ENCODE assay signal across 14 cellular contexts in genomic region chr2:10257500-10258147, GRCh38.
"Had no signal": no experiment of that assay in that cellular context is flagged by ENCODE, and none has a peak within 500 bp of the region (broad histone marks: within the 10 kb centered on the region; RNA-seq: fewer than 3 reads in every experiment).

No MANE protein-coding gene starts in this region.

- H3K4me3 ChIP-seq: pancreas, tibial artery, uterus had no signal

- H3K36me3 ChIP-seq: pancreas, tibial artery, uterus had no signal

- H3K27ac Mint-ChIP-seq: activated B cell treated with CpG ODN at 0.5 μM for 24 hours; activated CD8-positive, alpha-beta T cell treated with anti-CD3 and anti-CD28 coated beads, Interleukin-2, amount 10 ng/mL, durations not matched to agents 7 days and 5 days; dendritic cell treated with granulocyte-macrophage colony-stimulating factor and Interleukin-4, amounts not matched to agents 40 ng/mL and 50 ng/mL, for 4 days; stimulated activated naive B cell treated with anti-CD40 and anti-IgM and Interleukin-4, amounts not matched to agents 10 μg/mL and 1 μg/mL and 100 μg/mL, for 72 hours had no signal

- ATAC-seq: activated CD8-positive, alpha-beta T cell treated with anti-CD3 and anti-CD28 coated beads, Interleukin-2, amount 10 ng/mL, durations not matched to agents 7 days and 5 days; pancreas; stimulated activated naive B cell treated with anti-CD40 and anti-IgM and Interleukin-4, amounts not matched to agents 10 μg/mL and 1 μg/mL and 100 μg/mL, for 72 hours had no signal

- H3K4me1 ChIP-seq: pancreas, tibial artery, uterus had no signal

- H3K9me3 ChIP-seq: pancreas, tibial artery, uterus had no signal

- DNase-seq: activated B cell treated with CpG ODN at 0.5 μM for 24 hours; activated CD4-positive, alpha-beta T cell treated with anti-CD3 and anti-CD28 coated beads for 48 hours; activated CD8-positive, alpha-beta T cell treated with anti-CD3 and anti-CD28 coated beads, Interleukin-2, amount 10 ng/mL, durations not matched to agents 7 days and 5 days; anterior cingulate cortex; cerebellar nuclear complex; effector memory CD4-positive, alpha-beta T cell; foreskin melanocyte; stimulated activated CD4-positive, alpha-beta T cell treated with anti-CD3 and anti-CD28 coated beads, Interleukin-4, amount 100 ng/mL, for 1 hour; stimulated activated naive B cell treated with anti-CD40 and anti-IgM and Interleukin-4, amounts not matched to agents 10 μg/mL and 1 μg/mL and 100 μg/mL, for 72 hours; uterus had no signal

- H3K27ac ChIP-seq: epithelial cell of prostate, pancreas, tibial artery, uterus had no signal

- H3K36me3 Mint-ChIP-seq: stimulated activated naive B cell treated with anti-CD40 and anti-IgM and Interleukin-4, amounts not matched to agents 10 μg/mL and 1 μg/mL and 100 μg/mL, for 72 hours had no signal

- H3K4me1 Mint-ChIP-seq: activated B cell treated with CpG ODN at 0.5 μM for 24 hours; stimulated activated naive B cell treated with anti-CD40 and anti-IgM and Interleukin-4, amounts not matched to agents 10 μg/mL and 1 μg/mL and 100 μg/mL, for 72 hours had no signal

- H3K9me3 Mint-ChIP-seq: activated B cell treated with CpG ODN at 0.5 μM for 24 hours; dendritic cell treated with granulocyte-macrophage colony-stimulating factor and Interleukin-4, amounts not matched to agents 40 ng/mL and 50 ng/mL, for 4 days; stimulated activated naive B cell treated with anti-CD40 and anti-IgM and Interleukin-4, amounts not matched to agents 10 μg/mL and 1 μg/mL and 100 μg/mL, for 72 hours had no signal

- H3K27me3 ChIP-seq: pancreas, uterus had no signal

- H3K4me3 Mint-ChIP-seq: activated B cell treated with CpG ODN at 0.5 μM for 24 hours; activated CD8-positive, alpha-beta T cell treated with anti-CD3 and anti-CD28 coated beads, Interleukin-2, amount 10 ng/mL, durations not matched to agents 7 days and 5 days; dendritic cell treated with granulocyte-macrophage colony-stimulating factor and Interleukin-4, amounts not matched to agents 40 ng/mL and 50 ng/mL, for 4 days; stimulated activated naive B cell treated with anti-CD40 and anti-IgM and Interleukin-4, amounts not matched to agents 10 μg/mL and 1 μg/mL and 100 μg/mL, for 72 hours had no signal
